ENCODE assay signal across 1 cellular context in genomic region chr21:34179204-34179935, GRCh38.
TF ChIP-seq lines count a peak whose summit lies in the region.

No MANE protein-coding gene starts in this region.

TF ChIP-seq in H1, 55 proteins besides CTCF, POLR2A, EP300 and RAD21:
- TF ChIP-seq MAX (IDR thresholded peaks at IDR 0.05) (no peak), SRF (IDR thresholded peaks at IDR 0.05; ENCODE audit: low read depth, low read length) (no peak), TAF1 (IDR thresholded peaks at IDR 0.05; ENCODE audit: low read depth, low read length) (no peak), CHD7 (IDR thresholded peaks at IDR 0.05; ENCODE audit: insufficient replicate concordance, low read length) (peak; percentile 43)
